ENCODE assay signal across 9 cellular contexts in genomic region chr12:2514038-2514340, GRCh38.
"Had no signal": no experiment of that assay in that cellular context is flagged by ENCODE, and none has a peak within 500 bp of the region (broad histone marks: within the 10 kb centered on the region; RNA-seq: fewer than 3 reads in every experiment).

No MANE protein-coding gene starts in this region.

- H3K4me3 ChIP-seq: GM23248, HAP-1 had no signal

- H3K27ac ChIP-seq: GM23248, HL-60 had no signal

- H3K9me3 Mint-ChIP-seq: HFFc6 had no signal

- ATAC-seq: HCT116, HepG2 had no signal

- H3K27ac Mint-ChIP-seq: HFFc6, IgD-negative memory B cell had no signal

- H3K4me1 ChIP-seq: HAP-1 had no signal

- H3K27me3 Mint-ChIP-seq: IgD-negative memory B cell had no signal

- H3K4me1 Mint-ChIP-seq: IgD-negative memory B cell had no signal

- H3K36me3 ChIP-seq: HAP-1 had no signal

- H3K4me3 Mint-ChIP-seq: HFFc6, IgD-negative memory B cell had no signal

- H3K9me3 ChIP-seq: HAP-1 had no signal

- DNase-seq: GM23248, GOT3, H7, HFFc6 had no signal
